19 cellular contexts compared by ENCODE assay signal in the genomic region with DNA sequence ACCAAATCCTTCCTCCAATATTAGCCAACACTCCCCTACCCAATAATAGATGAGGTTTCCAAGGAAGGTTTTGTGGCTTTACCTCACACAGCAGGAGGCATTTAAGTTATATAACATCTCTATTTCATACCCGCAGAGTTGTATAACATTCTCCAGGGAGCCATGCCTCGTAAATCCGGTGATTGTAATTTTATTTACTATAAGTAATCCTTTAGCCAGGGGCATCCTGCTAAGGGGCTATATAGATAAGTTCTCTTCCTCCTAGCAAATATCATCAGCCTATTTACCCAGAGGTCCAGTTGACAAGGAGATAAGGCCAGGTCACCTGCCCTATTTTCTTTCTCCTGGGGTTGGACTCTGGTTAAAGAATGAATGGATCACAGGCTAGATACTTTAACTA.
"Had no signal": no experiment of that assay in that cellular context is flagged by ENCODE, and none has a peak within 500 bp of the region (broad histone marks: within the 10 kb centered on the region; RNA-seq: fewer than 3 reads in every experiment).

No MANE protein-coding gene starts in this region.

- H3K4me3 ChIP-seq: dorsolateral prefrontal cortex, lung, pancreas, stomach, thoracic aorta, transverse colon had no signal

- H3K36me3 ChIP-seq: pancreas, stomach, thoracic aorta, transverse colon had no signal

- H3K27me3 ChIP-seq: dorsolateral prefrontal cortex, pancreas, stomach, transverse colon had no signal

- H3K9me3 ChIP-seq: pancreas, stomach, thoracic aorta, transverse colon had no signal

- H3K27ac ChIP-seq: dorsolateral prefrontal cortex, pancreas, stomach, thoracic aorta, transverse colon had no signal

- DNase-seq: cortex of kidney; dorsolateral prefrontal cortex; effector CD8-positive, alpha-beta T cell; immature natural killer cell; left ventricle myocardium superior; mesenchymal stem cell; midbrain; naive B cell; occipital lobe; pancreas; right cardiac atrium; small intestine; stimulated activated CD4-positive, alpha-beta T cell treated with anti-CD3 and anti-CD28 coated beads, Interleukin-12 subunit alpha, Interleukin-12 subunit beta, amount 100 ng/mL, for 4 hours; stimulated activated naive CD4-positive, alpha-beta T cell; stomach; substantia nigra; transverse colon had no signal

- H3K4me1 ChIP-seq: pancreas, stomach, transverse colon had no signal
